In genomic region chr6:63635165-63635562, GRCh38 we compare ENCODE assay signal across 8 cellular contexts. TPM values are rescaled to one million over a fixed set of nuclear protein-coding genes. Genes with fewer than 3 reads are reported as not detected.
DNase-seq lines count a peak whose midpoint lies in the region; ATAC-seq lines count a peak whose summit lies in the region.

No MANE protein-coding gene starts in this region.

- CTCF ChIA-PET in activated CD4-positive, alpha-beta memory T cell treated with anti-CD3 and anti-CD28 coated beads, Interleukin-2, amount 10 ng/mL, durations not matched to agents 7 days and 5 days (lab: Charles Lee) = interaction anchor here (0.6 to 3.8 kb wide), 10 partner anchors 13 to 297 kb away, joined by 3 to 22 read pairs (median 3); partner anchors contain the start of genes LOC128125822 and PTP4A1

- POLR2A ChIA-PET in activated CD4-positive, alpha-beta memory T cell treated with anti-CD3 and anti-CD28 coated beads, Interleukin-2, amount 10 ng/mL, durations not matched to agents 7 days and 5 days (lab: Charles Lee) = interaction anchor here (0.7 to 4.2 kb wide), 16 partner anchors 8 to 108 kb away, joined by 3 to 44 read pairs (median 4); no protein-coding TSS in a partner anchor

- peaks cover 6% of the 10 kb centered on the region for H3K36me3 Mint-ChIP-seq in activated CD4-positive, alpha-beta memory T cell treated with anti-CD3 and anti-CD28 coated beads, Interleukin-2, amount 10 ng/mL, durations not matched to agents 7 days and 5 days (ENCODE audit: low read depth)

- no peaks in the 10 kb centered on the region for H3K9me3 ChIP-seq in iPS-18c (ENCODE audit: control insufficient read depth, insufficient read depth, low read length)

- H3K27me3 Mint-ChIP-seq in activated CD4-positive, alpha-beta memory T cell treated with anti-CD3 and anti-CD28 coated beads, Interleukin-2, amount 10 ng/mL, durations not matched to agents 7 days and 5 days = peaks cover 4% of the 10 kb centered on the region

- peak; percentile 14 for ATAC-seq in HG03066 (IDR thresholded peaks at IDR 0.05; ENCODE audit: low read depth, unreplicated experiment)

- peak overlapping the region; percentile 73 for H3K27ac Mint-ChIP-seq in activated CD4-positive, alpha-beta memory T cell treated with anti-CD3 and anti-CD28 coated beads, Interleukin-2, amount 10 ng/mL, durations not matched to agents 7 days and 5 days

- peak overlapping the region; percentile 99 for H3K4me3 Mint-ChIP-seq in activated CD4-positive, alpha-beta memory T cell treated with anti-CD3 and anti-CD28 coated beads, Interleukin-2, amount 10 ng/mL, durations not matched to agents 7 days and 5 days

- H3K4me1 Mint-ChIP-seq in activated CD4-positive, alpha-beta memory T cell treated with anti-CD3 and anti-CD28 coated beads, Interleukin-2, amount 10 ng/mL, durations not matched to agents 7 days and 5 days = peaks cover 41% of the 10 kb centered on the region

- DNase-seq in SHP77 treated with DMSO at 0.1 percent for 48 hours (lab: John Stamatoyannopoulos, UW) = peak; percentile 45
- DNase-seq in SHP77 (lab: John Stamatoyannopoulos, UW) = no peak
- peak; percentile 17 for DNase-seq in activated CD4-positive, alpha-beta memory T cell treated with anti-CD3 and anti-CD28 coated beads, Interleukin-2, amount 10 ng/mL, durations not matched to agents 7 days and 5 days
- DNase-seq in substantia nigra (lab: John Stamatoyannopoulos, UW) = peak in 5 of 49 donors; percentile 16 to 62 (median 30)
- DNase-seq in SIG-M5 (lab: John Stamatoyannopoulos, UW) = no peak
- no peak for DNase-seq in HPDE6-E6E7 (ENCODE audit: extremely low spot score)

- H3K9me3 Mint-ChIP-seq in activated CD4-positive, alpha-beta memory T cell treated with anti-CD3 and anti-CD28 coated beads, Interleukin-2, amount 10 ng/mL, durations not matched to agents 7 days and 5 days = no peaks in the 10 kb centered on the region

- peak overlapping the region; percentile 95 for H3K27ac ChIP-seq in substantia nigra (ENCODE audit: low read depth, low read length, poor library complexity, severe bottlenecking)

- peak overlapping the region; percentile 79 for H3K4me3 ChIP-seq in iPS-18c (ENCODE audit: insufficient read depth, low read depth, low read length)

RNA-seq across cellular contexts. Expression of gene PHF3, which starts 0.4 kb away (rescaled TPM):
- total RNA-seq in activated CD4-positive, alpha-beta memory T cell treated with anti-CD3 and anti-CD28 coated beads, Interleukin-2, amount 10 ng/mL, durations not matched to agents 7 days and 5 days = 10 to 100 TPM; 53.9 to 57.8 TPM

Comparison
In these comparisons a context has a peak if more than half of its experiments do, and no peak if none do; other contexts are left out.
1. DNase-seq: peak in SHP77 treated with DMSO at 0.1 percent for 48 hours (single experiment) and activated CD4-positive, alpha-beta memory T cell treated with anti-CD3 and anti-CD28 coated beads, Interleukin-2, amount 10 ng/mL, durations not matched to agents 7 days and 5 days (single experiment); none in SHP77 (0 of 2), SIG-M5 (single experiment) and HPDE6-E6E7 (single experiment).